Comparison of ENCODE assay signal across 9 cellular contexts in the genomic region with DNA sequence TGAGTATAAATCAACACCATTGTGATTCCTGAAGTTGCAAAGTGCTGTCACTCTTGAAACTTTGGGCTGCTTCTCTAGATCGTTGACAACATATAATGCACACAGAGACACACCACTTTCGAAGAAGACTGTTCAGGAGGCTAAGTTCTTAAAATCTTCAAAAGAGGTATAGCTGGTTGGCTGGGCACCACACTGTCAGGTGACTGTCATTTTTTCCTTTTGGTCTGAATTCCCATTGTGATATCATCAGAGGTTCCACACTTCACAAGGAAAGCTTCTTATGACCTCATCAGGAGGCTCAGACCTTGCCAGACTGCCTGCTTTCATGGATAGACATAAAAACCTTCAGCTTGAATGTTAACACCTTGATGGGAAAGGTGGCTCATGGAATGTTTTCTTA. TPM values are rescaled to one million over a fixed set of nuclear protein-coding genes. Genes with fewer than 3 reads are reported as not detected.
"Had no signal": no experiment of that assay in that cellular context is flagged by ENCODE, and none has a peak within 500 bp of the region (broad histone marks: within the 10 kb centered on the region; RNA-seq: fewer than 3 reads in every experiment).

A gene with protein sequence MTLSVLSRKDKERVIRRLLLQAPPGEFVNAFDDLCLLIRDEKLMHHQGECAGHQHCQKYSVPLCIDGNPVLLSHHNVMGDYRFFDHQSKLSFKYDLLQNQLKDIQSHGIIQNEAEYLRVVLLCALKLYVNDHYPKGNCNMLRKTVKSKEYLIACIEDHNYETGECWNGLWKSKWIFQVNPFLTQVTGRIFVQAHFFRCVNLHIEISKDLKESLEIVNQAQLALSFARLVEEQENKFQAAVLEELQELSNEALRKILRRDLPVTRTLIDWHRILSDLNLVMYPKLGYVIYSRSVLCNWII (plus strand): TSS at position 301 of the 400 bp plus-strand sequence. CDS start 150 bp downstream, outside the sequence.
A gene with protein sequence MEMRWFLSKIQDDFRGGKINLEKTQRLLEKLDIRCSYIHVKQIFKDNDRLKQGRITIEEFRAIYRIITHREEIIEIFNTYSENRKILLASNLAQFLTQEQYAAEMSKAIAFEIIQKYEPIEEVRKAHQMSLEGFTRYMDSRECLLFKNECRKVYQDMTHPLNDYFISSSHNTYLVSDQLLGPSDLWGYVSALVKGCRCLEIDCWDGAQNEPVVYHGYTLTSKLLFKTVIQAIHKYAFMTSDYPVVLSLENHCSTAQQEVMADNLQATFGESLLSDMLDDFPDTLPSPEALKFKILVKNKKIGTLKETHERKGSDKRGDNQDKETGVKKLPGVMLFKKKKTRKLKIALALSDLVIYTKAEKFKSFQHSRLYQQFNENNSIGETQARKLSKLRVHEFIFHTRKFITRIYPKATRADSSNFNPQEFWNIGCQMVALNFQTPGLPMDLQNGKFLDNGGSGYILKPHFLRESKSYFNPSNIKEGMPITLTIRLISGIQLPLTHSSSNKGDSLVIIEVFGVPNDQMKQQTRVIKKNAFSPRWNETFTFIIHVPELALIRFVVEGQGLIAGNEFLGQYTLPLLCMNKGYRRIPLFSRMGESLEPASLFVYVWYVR (minus strand): TSS at position 194 of the 400 bp plus-strand sequence. CDS start 641 bp downstream, outside the sequence.

- H3K27ac ChIP-seq: HL-60, KMS-11 had no signal

- H3K4me1 Mint-ChIP-seq: IgD-negative memory B cell had no signal

- H3K4me3 Mint-ChIP-seq: IgD-negative memory B cell had no signal

- H3K9ac ChIP-seq: KMS-11 had no signal

- H3K4me2 ChIP-seq: KMS-11 had no signal

- H3K27me3 Mint-ChIP-seq: IgD-negative memory B cell had no signal

- DNase-seq: IMR-90, KBM-7, KG1 had no signal

- FAIRE-seq: HTR-8/SVneo had no signal

- H3K27ac Mint-ChIP-seq: IgD-negative memory B cell had no signal

RNA-seq across cellular contexts. Expression of the first gene that starts in this region (rescaled TPM):
- total RNA-seq: HT-29, HT1080, IMR-90 had no signal
- polyA plus RNA-seq: IgD-negative memory B cell, IMR-90 had no signal

RNA-seq across cellular contexts. Expression of the second gene that starts in this region (rescaled TPM):
- total RNA-seq: HT-29, HT1080, IMR-90 had no signal
- polyA plus RNA-seq: IgD-negative memory B cell, IMR-90 had no signal
